Comparison of ENCODE assay signal across 20 cellular contexts in the genomic region with DNA sequence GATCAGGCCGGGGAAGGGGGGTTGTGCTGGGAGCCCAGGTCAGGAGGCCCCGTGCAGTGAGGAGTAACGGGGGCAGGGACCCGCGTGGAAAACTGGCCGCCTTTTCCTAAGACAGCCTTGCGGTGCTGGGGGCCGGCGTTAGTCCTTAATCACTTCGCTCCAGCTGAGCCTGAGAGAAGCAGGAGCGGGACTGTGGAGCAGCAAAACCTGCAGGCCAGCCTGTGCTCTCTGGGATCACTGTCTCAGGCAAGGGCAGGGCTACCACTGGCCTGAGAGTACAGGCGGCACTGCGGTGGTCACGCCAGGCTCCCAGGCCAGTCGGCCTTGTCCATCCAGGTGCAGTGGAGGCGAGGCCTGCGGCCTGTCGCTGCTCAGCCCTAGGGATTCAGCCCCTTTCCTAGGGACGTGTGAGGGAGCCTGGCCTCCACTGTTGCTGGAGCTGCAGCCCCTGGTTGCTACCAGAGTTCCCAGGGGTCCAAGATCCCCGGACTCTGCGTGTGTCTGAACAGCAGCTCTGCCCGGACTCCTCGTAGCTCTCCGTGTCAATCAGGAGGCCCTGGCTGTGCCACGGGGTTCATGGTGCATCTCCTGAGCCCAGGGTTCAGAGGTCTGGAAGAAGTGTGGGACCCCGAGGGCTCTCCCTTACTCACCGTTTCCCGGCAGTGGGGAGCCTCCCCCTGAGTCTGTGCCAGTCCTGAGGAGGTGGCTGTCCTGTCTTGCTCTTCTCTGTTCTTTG.
"Had no signal": no experiment of that assay in that cellular context is flagged by ENCODE, and none has a peak within 500 bp of the region (broad histone marks: within the 10 kb centered on the region; RNA-seq: fewer than 3 reads in every experiment).

No MANE protein-coding gene starts in this region.

- H3K4me3 Mint-ChIP-seq: activated naive CD8-positive, alpha-beta T cell treated with anti-CD3 and anti-CD28 coated beads, Interleukin-2, amount 50 U/mL, for 24 hours; activated T-helper 1 cell treated with anti-CD3 and anti-CD28 coated beads, Interleukin-12 subunit alpha, Interleukin-12 subunit beta, Interleukin-2, Interleukin-4 antibody, amounts not matched to agents 30 ng/mL and 10 ng/mL and 1 ng/mL, durations not matched to agents 14 hours and 24 hours and 36 hours; naive B cell; stimulated activated naive CD8-positive, alpha-beta T cell treated with anti-CD3 and anti-CD28 coated beads, Interleukin-15, Interleukin-2, amounts not matched to agents 100 ng/mL and 50 ng/mL, for 24 hours had no signal

- H3K4me1 ChIP-seq: ascending aorta, breast epithelium, gastrocnemius medialis, heart right ventricle, right atrium auricular region, suprapubic skin had no signal

- H3K27ac ChIP-seq: ascending aorta, breast epithelium, gastrocnemius medialis, heart right ventricle, right atrium auricular region, skin epidermis, suprapubic skin had no signal

- H3K9me3 Mint-ChIP-seq: activated T-helper 1 cell treated with anti-CD3 and anti-CD28 coated beads, Interleukin-12 subunit alpha, Interleukin-12 subunit beta, Interleukin-2, Interleukin-4 antibody, amounts not matched to agents 30 ng/mL and 10 ng/mL and 1 ng/mL, durations not matched to agents 14 hours and 24 hours and 36 hours had no signal

- DNase-seq: activated CD4-positive, CD25-positive, alpha-beta regulatory T cell treated with anti-CD3 and anti-CD28 coated beads, Interleukin-2, amount 50 U/mL, for 72 hours; activated naive CD4-positive, alpha-beta T cell treated with Interleukin-2 at 50 U/mL for 16 hours; activated naive CD8-positive, alpha-beta T cell treated with anti-CD3 and anti-CD28 coated beads, Interleukin-2, amount 50 U/mL, for 24 hours; cerebellar nuclear complex; erythroblast; gastrocnemius medialis; heart right ventricle; left colon; mammary epithelial cell; naive B cell; nucleus accumbens; trophoblast cell had no signal

- H3K27me3 ChIP-seq: ascending aorta, breast epithelium, gastrocnemius medialis, heart right ventricle, right atrium auricular region, suprapubic skin had no signal

- H3K27ac Mint-ChIP-seq: activated naive CD8-positive, alpha-beta T cell treated with anti-CD3 and anti-CD28 coated beads, Interleukin-2, amount 50 U/mL, for 24 hours; activated T-helper 1 cell treated with anti-CD3 and anti-CD28 coated beads, Interleukin-12 subunit alpha, Interleukin-12 subunit beta, Interleukin-2, Interleukin-4 antibody, amounts not matched to agents 30 ng/mL and 10 ng/mL and 1 ng/mL, durations not matched to agents 14 hours and 24 hours and 36 hours; naive B cell; progenitor cell of endocrine pancreas; stimulated activated naive CD8-positive, alpha-beta T cell treated with anti-CD3 and anti-CD28 coated beads, Interleukin-15, Interleukin-2, amounts not matched to agents 100 ng/mL and 50 ng/mL, for 24 hours had no signal

- H3K27me3 Mint-ChIP-seq: activated naive CD8-positive, alpha-beta T cell treated with anti-CD3 and anti-CD28 coated beads, Interleukin-2, amount 50 U/mL, for 24 hours; progenitor cell of endocrine pancreas; stimulated activated naive CD8-positive, alpha-beta T cell treated with anti-CD3 and anti-CD28 coated beads, Interleukin-15, Interleukin-2, amounts not matched to agents 100 ng/mL and 50 ng/mL, for 24 hours had no signal

- ATAC-seq: activated naive CD8-positive, alpha-beta T cell treated with anti-CD3 and anti-CD28 coated beads, Interleukin-2, amount 50 U/mL, for 24 hours; gastrocnemius medialis; heart right ventricle; left colon had no signal

- H3K36me3 Mint-ChIP-seq: naive B cell had no signal

- H3K36me3 ChIP-seq: ascending aorta, breast epithelium, gastrocnemius medialis, heart right ventricle, right atrium auricular region, suprapubic skin had no signal

- H3K4me3 ChIP-seq: ascending aorta, breast epithelium, gastrocnemius medialis, heart right ventricle, right atrium auricular region, skin epidermis, suprapubic skin had no signal

- H3K9me3 ChIP-seq: ascending aorta, breast epithelium, gastrocnemius medialis, heart right ventricle, right atrium auricular region, suprapubic skin had no signal

- H3K4me1 Mint-ChIP-seq: activated naive CD8-positive, alpha-beta T cell treated with anti-CD3 and anti-CD28 coated beads, Interleukin-2, amount 50 U/mL, for 24 hours had no signal
